22 cellular contexts compared by ENCODE assay signal in the genomic region with DNA sequence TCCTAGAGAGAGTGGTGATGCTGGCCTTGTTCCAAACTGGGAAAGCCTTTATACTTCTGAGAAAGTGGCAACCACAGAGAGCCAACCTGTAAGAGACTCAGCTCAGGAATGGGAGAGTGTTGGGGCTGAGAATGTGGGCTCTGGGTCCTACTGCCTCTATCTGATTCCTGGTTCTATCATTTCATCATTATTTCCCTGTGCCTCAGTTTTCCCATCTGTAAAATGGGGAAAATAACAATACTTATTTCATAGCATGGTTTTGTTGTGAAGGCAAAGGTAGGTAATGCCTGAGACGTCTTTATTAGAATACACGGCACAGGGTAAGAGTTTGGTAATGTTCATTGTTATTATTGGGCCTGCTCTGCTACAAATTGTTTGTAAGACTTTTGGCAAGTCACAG.
DNase-seq lines count a peak whose midpoint lies in the region; ATAC-seq and TF ChIP-seq lines count a peak whose summit lies in the region.
"Had no signal": no experiment of that assay in that cellular context is flagged by ENCODE, and none has a peak within 500 bp of the region (broad histone marks: within the 10 kb centered on the region; RNA-seq: fewer than 3 reads in every experiment).

No MANE protein-coding gene starts in this region.

- no peak overlapping the region for H3K4me3 ChIP-seq in AG10803 (ENCODE audit: low read length)
- H3K4me3 ChIP-seq: GM23338 had no signal

- no peak for TF ChIP-seq CTCF in AG10803 (conservative IDR thresholded peaks at IDR 0.05; ENCODE audit: low read length)

- peak; percentile 7 for DNase-seq in DMS 273 (lab: John Stamatoyannopoulos, UW; ENCODE audit: unreplicated experiment)
- DNase-seq in DMS 273 treated with DMSO at 0.1 percent for 48 hours (lab: John Stamatoyannopoulos, UW): no peak
- peak; percentile 34 for DNase-seq in AG10803 (ENCODE audit: low read depth)
- DNase-seq in astrocyte of the hippocampus (ENCODE audit: low read depth, low spot score): peak; percentile 64
- peak; percentile 20 for DNase-seq in fibroblast of peridontal ligament (ENCODE audit: extremely low read depth)
- DNase-seq: BE2C; C1 segment of cervical spinal cord; CD4-positive, CD25-positive, alpha-beta regulatory T cell; CD8-positive, alpha-beta memory T cell; COR-L47; DMS53; DND-41; EL; H7; HFFc6; Kasumi-1; KG1 had no signal

- ATAC-seq in HG02571 (IDR thresholded peaks at IDR 0.05; ENCODE audit: unreplicated experiment) (no peak), HG03139 (IDR thresholded peaks at IDR 0.05; ENCODE audit: unreplicated experiment) (no peak), GM18520 (IDR thresholded peaks at IDR 0.05; ENCODE audit: unreplicated experiment) (no peak)
- ATAC-seq: GM23338, HCT116 had no signal
